ENCODE assay signal across 1 cellular context in genomic region chr4:13611283-13611842, GRCh38.
TF ChIP-seq lines count a peak whose summit lies in the region.

No MANE protein-coding gene starts in this region.

TF ChIP-seq in GM12878, 131 proteins besides CTCF, POLR2A, EP300 and RAD21 (continued from another document and continues in another):
- TF ChIP-seq, protein P1, sequence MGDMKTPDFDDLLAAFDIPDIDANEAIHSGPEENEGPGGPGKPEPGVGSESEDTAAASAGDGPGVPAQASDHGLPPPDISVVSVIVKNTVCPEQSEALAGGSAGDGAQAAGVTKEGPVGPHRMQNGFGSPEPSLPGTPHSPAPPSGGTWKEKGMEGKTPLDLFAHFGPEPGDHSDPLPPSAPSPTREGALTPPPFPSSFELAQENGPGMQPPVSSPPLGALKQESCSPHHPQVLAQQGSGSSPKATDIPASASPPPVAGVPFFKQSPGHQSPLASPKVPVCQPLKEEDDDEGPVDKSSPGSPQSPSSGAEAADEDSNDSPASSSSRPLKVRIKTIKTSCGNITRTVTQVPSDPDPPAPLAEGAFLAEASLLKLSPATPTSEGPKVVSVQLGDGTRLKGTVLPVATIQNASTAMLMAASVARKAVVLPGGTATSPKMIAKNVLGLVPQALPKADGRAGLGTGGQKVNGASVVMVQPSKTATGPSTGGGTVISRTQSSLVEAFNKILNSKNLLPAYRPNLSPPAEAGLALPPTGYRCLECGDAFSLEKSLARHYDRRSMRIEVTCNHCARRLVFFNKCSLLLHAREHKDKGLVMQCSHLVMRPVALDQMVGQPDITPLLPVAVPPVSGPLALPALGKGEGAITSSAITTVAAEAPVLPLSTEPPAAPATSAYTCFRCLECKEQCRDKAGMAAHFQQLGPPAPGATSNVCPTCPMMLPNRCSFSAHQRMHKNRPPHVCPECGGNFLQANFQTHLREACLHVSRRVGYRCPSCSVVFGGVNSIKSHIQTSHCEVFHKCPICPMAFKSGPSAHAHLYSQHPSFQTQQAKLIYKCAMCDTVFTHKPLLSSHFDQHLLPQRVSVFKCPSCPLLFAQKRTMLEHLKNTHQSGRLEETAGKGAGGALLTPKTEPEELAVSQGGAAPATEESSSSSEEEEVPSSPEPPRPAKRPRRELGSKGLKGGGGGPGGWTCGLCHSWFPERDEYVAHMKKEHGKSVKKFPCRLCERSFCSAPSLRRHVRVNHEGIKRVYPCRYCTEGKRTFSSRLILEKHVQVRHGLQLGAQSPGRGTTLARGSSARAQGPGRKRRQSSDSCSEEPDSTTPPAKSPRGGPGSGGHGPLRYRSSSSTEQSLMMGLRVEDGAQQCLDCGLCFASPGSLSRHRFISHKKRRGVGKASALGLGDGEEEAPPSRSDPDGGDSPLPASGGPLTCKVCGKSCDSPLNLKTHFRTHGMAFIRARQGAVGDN (IDR thresholded peaks at IDR 0.05) = peak; percentile 83
- no peak for TF ChIP-seq ZBED1 (IDR thresholded peaks at IDR 0.05; ENCODE audit: borderline replicate concordance)
- no peak for TF ChIP-seq ZBTB40 (IDR thresholded peaks at IDR 0.05; ENCODE audit: borderline replicate concordance)
- peak; percentile 21 for TF ChIP-seq RUNX3 (IDR thresholded peaks at IDR 0.05; ENCODE audit: low read length)
- TF ChIP-seq HDAC6 (IDR thresholded peaks at IDR 0.05; ENCODE audit: unreplicated experiment) = no peak
- no peak for TF ChIP-seq ZNF207 (IDR thresholded peaks at IDR 0.05; ENCODE audit: borderline replicate concordance)
- no peak for TF ChIP-seq EED (IDR thresholded peaks at IDR 0.05; ENCODE audit: low read depth)
- TF ChIP-seq, protein P2, sequence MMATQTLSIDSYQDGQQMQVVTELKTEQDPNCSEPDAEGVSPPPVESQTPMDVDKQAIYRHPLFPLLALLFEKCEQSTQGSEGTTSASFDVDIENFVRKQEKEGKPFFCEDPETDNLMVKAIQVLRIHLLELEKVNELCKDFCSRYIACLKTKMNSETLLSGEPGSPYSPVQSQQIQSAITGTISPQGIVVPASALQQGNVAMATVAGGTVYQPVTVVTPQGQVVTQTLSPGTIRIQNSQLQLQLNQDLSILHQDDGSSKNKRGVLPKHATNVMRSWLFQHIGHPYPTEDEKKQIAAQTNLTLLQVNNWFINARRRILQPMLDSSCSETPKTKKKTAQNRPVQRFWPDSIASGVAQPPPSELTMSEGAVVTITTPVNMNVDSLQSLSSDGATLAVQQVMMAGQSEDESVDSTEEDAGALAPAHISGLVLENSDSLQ (IDR thresholded peaks at IDR 0.05) = no peak
- peak; percentile 47 for TF ChIP-seq RELA (IDR thresholded peaks at IDR 0.05; ENCODE audit: borderline replicate concordance, partially characterized antibody)
- no peak for TF ChIP-seq MEF2B (IDR thresholded peaks at IDR 0.05; ENCODE audit: partially characterized antibody, poor library complexity, severe bottlenecking)
- TF ChIP-seq E2F8 (IDR thresholded peaks at IDR 0.05; ENCODE audit: low read depth, partially characterized antibody) = no peak
- TF ChIP-seq SREBF1 (IDR thresholded peaks at IDR 0.05; ENCODE audit: low read length) = no peak
- no peak for TF ChIP-seq NFXL1 (IDR thresholded peaks at IDR 0.05; ENCODE audit: borderline replicate concordance)
- TF ChIP-seq TARDBP (IDR thresholded peaks at IDR 0.05; ENCODE audit: borderline replicate concordance) = no peak
- TF ChIP-seq, protein P3, sequence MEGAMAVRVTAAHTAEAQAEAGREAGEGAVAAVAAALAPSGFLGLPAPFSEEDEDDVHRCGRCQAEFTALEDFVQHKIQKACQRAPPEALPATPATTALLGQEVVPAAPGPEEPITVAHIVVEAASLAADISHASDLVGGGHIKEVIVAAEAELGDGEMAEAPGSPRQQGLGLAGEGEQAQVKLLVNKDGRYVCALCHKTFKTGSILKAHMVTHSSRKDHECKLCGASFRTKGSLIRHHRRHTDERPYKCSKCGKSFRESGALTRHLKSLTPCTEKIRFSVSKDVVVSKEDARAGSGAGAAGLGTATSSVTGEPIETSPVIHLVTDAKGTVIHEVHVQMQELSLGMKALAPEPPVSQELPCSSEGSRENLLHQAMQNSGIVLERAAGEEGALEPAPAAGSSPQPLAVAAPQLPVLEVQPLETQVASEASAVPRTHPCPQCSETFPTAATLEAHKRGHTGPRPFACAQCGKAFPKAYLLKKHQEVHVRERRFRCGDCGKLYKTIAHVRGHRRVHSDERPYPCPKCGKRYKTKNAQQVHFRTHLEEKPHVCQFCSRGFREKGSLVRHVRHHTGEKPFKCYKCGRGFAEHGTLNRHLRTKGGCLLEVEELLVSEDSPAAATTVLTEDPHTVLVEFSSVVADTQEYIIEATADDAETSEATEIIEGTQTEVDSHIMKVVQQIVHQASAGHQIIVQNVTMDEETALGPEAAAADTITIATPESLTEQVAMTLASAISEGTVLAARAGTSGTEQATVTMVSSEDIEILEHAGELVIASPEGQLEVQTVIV (IDR thresholded peaks at IDR 0.05; ENCODE audit: borderline replicate concordance, partially characterized antibody) = no peak
- no peak for TF ChIP-seq KDM1A (IDR thresholded peaks at IDR 0.05; ENCODE audit: borderline replicate concordance)
- TF ChIP-seq NR2C1 (IDR thresholded peaks at IDR 0.05) = no peak
- TF ChIP-seq ZNF622 (IDR thresholded peaks at IDR 0.05) = no peak
- TF ChIP-seq JUNB (IDR thresholded peaks at IDR 0.05) = no peak
- no peak for TF ChIP-seq ZNF274 (IDR thresholded peaks at IDR 0.05; ENCODE audit: insufficient read depth, insufficient read length)
- TF ChIP-seq BCL11A (IDR thresholded peaks at IDR 0.05; ENCODE audit: low read depth, low read length) = 0 out of 2 replicates have a peak, but pooled peaks have one; percentile 33
- no peak for TF ChIP-seq ZZZ3 (IDR thresholded peaks at IDR 0.05; ENCODE audit: control insufficient read depth, insufficient read length, low read depth)
- TF ChIP-seq MXI1 (IDR thresholded peaks at IDR 0.05; ENCODE audit: low read depth, low read length) = no peak
- peak; percentile 80; the same call in 2 of the 3 replicates for TF ChIP-seq POU2F2 (IDR thresholded peaks at IDR 0.05; ENCODE audit: borderline replicate concordance, low read depth, low read length)
- no peak for TF ChIP-seq BMI1 (IDR thresholded peaks at IDR 0.05; ENCODE audit: borderline replicate concordance)
- TF ChIP-seq SUZ12 (IDR thresholded peaks at IDR 0.05; ENCODE audit: unreplicated experiment) = no peak
- no peak for TF ChIP-seq ESRRA (IDR thresholded peaks at IDR 0.05; ENCODE audit: low read length)
- TF ChIP-seq PML (IDR thresholded peaks at IDR 0.05; ENCODE audit: low read length) = no peak
- no peak for TF ChIP-seq POLR2AphosphoS2 (IDR thresholded peaks at IDR 0.05; ENCODE audit: low read depth, low read length)
- TF ChIP-seq WRNIP1 (IDR thresholded peaks at IDR 0.05; ENCODE audit: borderline replicate concordance, low read depth, low read length) = no peak
- TF ChIP-seq STAT3 (IDR thresholded peaks at IDR 0.05; ENCODE audit: low read depth, low read length) = no peak
- no peak for TF ChIP-seq IRF4 (IDR thresholded peaks at IDR 0.05; ENCODE audit: low read depth, low read length)
- TF ChIP-seq YBX1 (IDR thresholded peaks at IDR 0.05) = no peak
- no peak for TF ChIP-seq ZNF24 (IDR thresholded peaks at IDR 0.05)
- no peak for TF ChIP-seq CBFB (IDR thresholded peaks at IDR 0.05; ENCODE audit: low read depth)
- no peak for TF ChIP-seq ATF2 (IDR thresholded peaks at IDR 0.05; ENCODE audit: low read length)
- TF ChIP-seq, protein P4, sequence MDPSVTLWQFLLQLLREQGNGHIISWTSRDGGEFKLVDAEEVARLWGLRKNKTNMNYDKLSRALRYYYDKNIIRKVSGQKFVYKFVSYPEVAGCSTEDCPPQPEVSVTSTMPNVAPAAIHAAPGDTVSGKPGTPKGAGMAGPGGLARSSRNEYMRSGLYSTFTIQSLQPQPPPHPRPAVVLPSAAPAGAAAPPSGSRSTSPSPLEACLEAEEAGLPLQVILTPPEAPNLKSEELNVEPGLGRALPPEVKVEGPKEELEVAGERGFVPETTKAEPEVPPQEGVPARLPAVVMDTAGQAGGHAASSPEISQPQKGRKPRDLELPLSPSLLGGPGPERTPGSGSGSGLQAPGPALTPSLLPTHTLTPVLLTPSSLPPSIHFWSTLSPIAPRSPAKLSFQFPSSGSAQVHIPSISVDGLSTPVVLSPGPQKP (IDR thresholded peaks at IDR 0.05; ENCODE audit: low read depth, low read length) = no peak
- no peak for TF ChIP-seq MTA3 (IDR thresholded peaks at IDR 0.05; ENCODE audit: borderline replicate concordance, low read length)
- TF ChIP-seq RBBP5 (conservative IDR thresholded peaks at IDR 0.05) = no peak
- TF ChIP-seq CHD2 (IDR thresholded peaks at IDR 0.05; ENCODE audit: borderline replicate concordance, low read depth, low read length) = no peak
- 0 out of 2 replicates have a peak, but pooled peaks have one; percentile 25 for TF ChIP-seq ATF7 (IDR thresholded peaks at IDR 0.05; ENCODE audit: low read depth)
- no peak for TF ChIP-seq ZSCAN29 (IDR thresholded peaks at IDR 0.05)
- TF ChIP-seq IKZF1 (conservative IDR thresholded peaks at IDR 0.05) = no peak
- no peak for TF ChIP-seq REST (IDR thresholded peaks at IDR 0.05; ENCODE audit: low read depth, low read length)
- 0 out of 2 replicates have a peak, but pooled peaks have one; percentile 48 for TF ChIP-seq TCF12 (IDR thresholded peaks at IDR 0.05; ENCODE audit: low read depth, low read length)
- TF ChIP-seq CHD4 (IDR thresholded peaks at IDR 0.05) = no peak
- TF ChIP-seq ZNF217 (IDR thresholded peaks at IDR 0.05) = no peak
